Comparison of ENCODE assay signal across 12 cellular contexts in the genomic region with DNA sequence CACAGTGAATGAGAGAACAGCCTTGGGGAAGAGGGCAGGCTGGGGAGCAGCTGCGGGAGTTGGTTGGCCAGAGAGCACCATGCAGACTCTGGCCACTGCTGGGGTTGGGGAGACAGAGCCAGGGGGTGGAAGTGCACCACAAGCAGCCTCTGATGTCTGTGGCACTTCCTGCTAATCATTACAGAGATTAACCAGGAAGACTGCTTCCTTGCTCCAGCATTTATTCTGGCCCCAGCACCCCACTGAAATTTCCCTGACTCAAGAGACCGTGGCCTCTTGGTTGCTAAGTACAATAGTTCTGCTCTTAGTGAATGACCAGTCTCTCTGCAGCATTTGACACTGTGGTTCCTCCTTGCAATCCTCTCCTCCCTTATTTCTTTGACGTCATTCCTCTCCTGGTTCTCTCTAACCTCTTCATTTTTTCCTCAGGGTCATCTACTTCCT.
A peak's percentile ranks its signal among the peaks of the same experiment; 100 is the strongest.
DNase-seq lines count a peak whose midpoint lies in the region; ATAC-seq, FAIRE-seq and TF ChIP-seq lines count a peak whose summit lies in the region.
"Had no signal": no experiment of that assay in that cellular context is flagged by ENCODE, and none has a peak within 500 bp of the region (broad histone marks: within the 10 kb centered on the region; RNA-seq: fewer than 3 reads in every experiment).

No MANE protein-coding gene starts in this region.

- no peaks in the 10 kb centered on the region for H4K20me1 ChIP-seq in Loucy (ENCODE audit: insufficient read depth, low read length, poor library complexity, severe bottlenecking)

- H3K79me2 ChIP-seq in Loucy (ENCODE audit: insufficient read depth, low read length): no peaks in the 10 kb centered on the region

- ATAC-seq in activated CD8-positive, alpha-beta T cell treated with anti-CD3 and anti-CD28 coated beads for 36 hours: no peak
- ATAC-seq in GM19351 (IDR thresholded peaks at IDR 0.05; ENCODE audit: unreplicated experiment): no peak
- no peak for ATAC-seq in HG03354 (IDR thresholded peaks at IDR 0.05; ENCODE audit: poor library complexity, severe bottlenecking, unreplicated experiment)

- H3K4me1 Mint-ChIP-seq in nephron: peaks cover 48% of the 10 kb centered on the region
- H3K4me1 Mint-ChIP-seq in activated CD8-positive, alpha-beta T cell treated with anti-CD3 and anti-CD28 coated beads for 36 hours (ENCODE audit: low read depth): no peaks in the 10 kb centered on the region

- no peak overlapping the region for H3K4me3 Mint-ChIP-seq in nephron
- no peak overlapping the region for H3K4me3 Mint-ChIP-seq in activated CD8-positive, alpha-beta T cell treated with anti-CD3 and anti-CD28 coated beads for 36 hours

- no peaks in the 10 kb centered on the region for H3F3A ChIP-seq in Loucy (ENCODE audit: low read depth)

- no peak overlapping the region; the same call in 1 of the 2 replicates for H2AFZ ChIP-seq in Loucy (ENCODE audit: low read length)

- no peaks in the 10 kb centered on the region for H3K27me3 ChIP-seq in Loucy (ENCODE audit: insufficient read depth, low read length, poor library complexity, severe bottlenecking)
- H3K27me3 ChIP-seq: testis had no signal

- no peaks in the 10 kb centered on the region for H3K9me3 Mint-ChIP-seq in nephron
- H3K9me3 Mint-ChIP-seq in activated CD8-positive, alpha-beta T cell treated with anti-CD3 and anti-CD28 coated beads for 36 hours: no peaks in the 10 kb centered on the region

- no peaks in the 10 kb centered on the region for H3K36me3 ChIP-seq in Loucy (ENCODE audit: insufficient read depth, low read length)

- POLR2A ChIA-PET in activated CD8-positive, alpha-beta T cell treated with anti-CD3 and anti-CD28 coated beads for 36 hours (lab: Charles Lee): no interaction called here

- TF ChIP-seq CTCF in Loucy (conservative IDR thresholded peaks at IDR 0.05; ENCODE audit: low read length) (no peak), fibroblast of mammary gland (conservative IDR thresholded peaks at IDR 0.05; ENCODE audit: control insufficient read depth, insufficient read depth, low read depth, low read length) (no peak), nephron (IDR thresholded peaks at IDR 0.05; ENCODE audit: unreplicated experiment in 3 of 3) (no peak), D721Med (IDR thresholded peaks at IDR 0.05; ENCODE audit: insufficient read depth, missing control alignments) (no peak)
- no peak for TF ChIP-seq CTCF in activated CD8-positive, alpha-beta T cell treated with anti-CD3 and anti-CD28 coated beads for 36 hours (IDR thresholded peaks at IDR 0.05)

- peak overlapping the region; percentile 22 for H3K4me2 ChIP-seq in Loucy (ENCODE audit: low read depth, low read length, poor library complexity, severe bottlenecking)

- H3K9me2 ChIP-seq in Loucy (replicated peaks; ENCODE audit: low read depth, low read length): no peaks in the 10 kb centered on the region

- peak overlapping the region; percentile 38 for H3K9ac ChIP-seq in Loucy (ENCODE audit: low read depth, low read length, poor library complexity, severe bottlenecking)

- no peaks in the 10 kb centered on the region for H3K9me3 ChIP-seq in Loucy (ENCODE audit: insufficient read depth, low read depth, low read length)
- H3K9me3 ChIP-seq: testis had no signal

- peaks cover 80% of the 10 kb centered on the region for H3K4me1 ChIP-seq in Loucy (ENCODE audit: insufficient read depth, low read length, poor library complexity, severe bottlenecking)

- no peak for FAIRE-seq in D721Med (lab: Jason Lieb, UNC)

- CTCF ChIA-PET in activated CD8-positive, alpha-beta T cell treated with anti-CD3 and anti-CD28 coated beads for 36 hours (lab: Charles Lee): no interaction called here

- DNase-seq in AG08395 (ENCODE audit: low spot score) (peak; percentile 13), fibroblast of mammary gland (ENCODE audit: low read depth) (peak; percentile 33), D721Med (ENCODE audit: insufficient read length, low spot score) (no peak)
- no peak for DNase-seq in activated CD8-positive, alpha-beta T cell treated with anti-CD3 and anti-CD28 coated beads for 36 hours
- DNase-seq: hippocampal formation, NCI-H1105 treated with DMSO at 0.1 percent for 48 hours, OCI-M1, testis had no signal

- H3K27me3 Mint-ChIP-seq in nephron (ENCODE audit: low read depth): peaks cover 4% of the 10 kb centered on the region
- peaks cover 4% of the 10 kb centered on the region for H3K27me3 Mint-ChIP-seq in activated CD8-positive, alpha-beta T cell treated with anti-CD3 and anti-CD28 coated beads for 36 hours

- H3K36me3 Mint-ChIP-seq in nephron (ENCODE audit: low read depth): no peaks in the 10 kb centered on the region
- H3K36me3 Mint-ChIP-seq in activated CD8-positive, alpha-beta T cell treated with anti-CD3 and anti-CD28 coated beads for 36 hours (ENCODE audit: low read depth): no peaks in the 10 kb centered on the region

- no peak overlapping the region for H3K4me3 ChIP-seq in Loucy (ENCODE audit: low read length, poor library complexity, severe bottlenecking)
- H3K4me3 ChIP-seq in fibroblast of mammary gland (ENCODE audit: control insufficient read depth, low read depth, low read length): no peak overlapping the region
- H3K4me3 ChIP-seq: testis had no signal

- peak overlapping the region; percentile 21 to 74 (median 63) for H3K27ac Mint-ChIP-seq in nephron
- H3K27ac Mint-ChIP-seq in activated CD8-positive, alpha-beta T cell treated with anti-CD3 and anti-CD28 coated beads for 36 hours: no peak overlapping the region

- intact Hi-C loops in activated CD8-positive, alpha-beta T cell treated with anti-CD3 and anti-CD28 coated beads for 36 hours (cut with micrococcal nuclease): no loop called here

Comparison
In these comparisons a context has a peak if more than half of its experiments do, and no peak if none do; other contexts are left out.
1. DNase-seq: peak in AG08395 (single experiment) and fibroblast of mammary gland (single experiment); none in activated CD8-positive, alpha-beta T cell treated with anti-CD3 and anti-CD28 coated beads for 36 hours (single experiment) and D721Med (single experiment).